In the genomic region with DNA sequence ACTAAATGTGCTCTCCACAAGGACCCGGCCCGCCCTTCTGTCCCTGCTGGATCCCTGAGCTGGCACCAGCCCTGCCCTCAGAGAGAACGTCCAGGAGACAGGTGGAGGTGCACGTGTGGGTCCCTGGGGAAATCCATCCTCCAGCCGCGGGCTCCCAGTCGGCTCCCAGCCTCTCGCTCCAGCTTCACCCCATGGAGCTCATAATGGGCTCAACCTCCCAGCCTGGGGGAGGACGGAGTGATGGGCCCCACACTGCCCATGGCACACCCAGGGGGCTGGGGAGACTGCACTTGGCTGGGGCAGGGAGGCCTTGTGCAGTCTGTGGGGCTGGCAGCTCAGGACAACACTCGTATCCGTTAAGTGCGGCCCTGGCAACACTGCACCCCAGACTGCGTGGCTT, we compare ENCODE assay signal across 31 cellular contexts.
"Had no signal": no experiment of that assay in that cellular context is flagged by ENCODE, and none has a peak within 500 bp of the region (broad histone marks: within the 10 kb centered on the region; RNA-seq: fewer than 3 reads in every experiment).

No MANE protein-coding gene starts in this region.

- H3K4me3 ChIP-seq: coronary artery, esophagus squamous epithelium, gastroesophageal sphincter, heart right ventricle had no signal

- ATAC-seq: activated CD4-positive, alpha-beta T cell treated with anti-CD3 and anti-CD28 coated beads for 36 hours; activated T-cell treated with anti-CD3 and anti-CD28 coated beads, Interleukin-2, amount 50 U/mL, for 4 hours; activated T-helper 17 cell treated with anti-CD3 and anti-CD28 coated beads, Interleukin-2, amount 50 U/mL, for 72 hours; gastroesophageal sphincter; heart right ventricle; T-helper 17 cell had no signal

- H3K4me1 ChIP-seq: esophagus squamous epithelium, gastroesophageal sphincter, heart right ventricle had no signal

- H3K4me3 Mint-ChIP-seq: activated CD4-positive, alpha-beta memory T cell treated with anti-CD3 and anti-CD28 coated beads, Interleukin-2, amount 10 ng/mL, durations not matched to agents 7 days and 5 days; activated CD4-positive, alpha-beta T cell treated with anti-CD3 and anti-CD28 coated beads for 36 hours; activated CD4-positive, alpha-beta T cell treated with anti-CD3 and anti-CD28 coated beads, Interleukin-2, amount 10 ng/mL, durations not matched to agents 7 days and 5 days; activated naive CD8-positive, alpha-beta T cell; activated T-cell treated with anti-CD3 and anti-CD28 coated beads, Interleukin-2, amount 50 U/mL, for 4 hours; activated T-helper 17 cell treated with anti-CD3 and anti-CD28 coated beads, Interleukin-2, amount 50 U/mL, for 72 hours; central memory CD8-positive, alpha-beta T cell; T-helper 17 cell; T-helper 2 cell treated with Interferon-gamma antibody and Interleukin-4, amounts not matched to agents 5 μg/mL and 100 μg/mL, for 36 hours had no signal

- DNase-seq: activated CD4-positive, alpha-beta memory T cell treated with anti-CD3 and anti-CD28 coated beads, Interleukin-2, amount 10 ng/mL, durations not matched to agents 7 days and 5 days; activated CD4-positive, alpha-beta T cell treated with anti-CD3 and anti-CD28 coated beads for 36 hours; activated CD4-positive, alpha-beta T cell treated with anti-CD3 and anti-CD28 coated beads, Interleukin-2, amount 10 ng/mL, durations not matched to agents 7 days and 5 days; activated CD4-positive, alpha-beta T cell treated with anti-CD3 and anti-CD28 coated beads, Interleukin-2, amount 50 U/mL, for 4 hours; activated CD4-positive, CD25-positive, alpha-beta regulatory T cell; activated CD4-positive, CD25-positive, alpha-beta regulatory T cell treated with anti-CD3 and anti-CD28 coated beads, Interleukin-2, amount 50 U/mL, for 72 hours; activated CD8-positive, alpha-beta memory T cell treated with anti-CD3 and anti-CD28 coated beads for 24 hours; activated effector memory CD4-positive, alpha-beta T cell treated with Interleukin-2 at 50 U/mL for 16 hours; activated gamma-delta T cell treated with Interleukin-2 at 50 U/mL for 16 hours; activated naive CD4-positive, alpha-beta T cell treated with anti-CD3 and anti-CD28 coated beads, Interleukin-2, amount 50 U/mL, for 16 hours; activated naive CD4-positive, alpha-beta T cell treated with Interleukin-2 at 50 U/mL for 16 hours; activated T-cell treated with anti-CD3 and anti-CD28 coated beads, Interleukin-2, amount 50 U/mL, for 4 hours; amniotic stem cell; anterior cingulate cortex; brain microvascular endothelial cell; dermis blood vessel endothelial cell; effector CD4-positive, alpha-beta T cell; esophagus squamous epithelium; foreskin melanocyte; heart right ventricle; T-helper 1 cell; T-helper 17 cell; T1000; WERI-Rb-1 had no signal

- H3K4me1 Mint-ChIP-seq: activated CD4-positive, alpha-beta memory T cell treated with anti-CD3 and anti-CD28 coated beads, Interleukin-2, amount 10 ng/mL, durations not matched to agents 7 days and 5 days; activated CD4-positive, alpha-beta T cell treated with anti-CD3 and anti-CD28 coated beads, Interleukin-2, amount 10 ng/mL, durations not matched to agents 7 days and 5 days; activated T-helper 17 cell treated with anti-CD3 and anti-CD28 coated beads, Interleukin-2, amount 50 U/mL, for 72 hours had no signal

- H3K27me3 ChIP-seq: brain microvascular endothelial cell, esophagus squamous epithelium, heart right ventricle had no signal

- H3K36me3 ChIP-seq: brain microvascular endothelial cell, esophagus squamous epithelium, gastroesophageal sphincter, heart right ventricle, WERI-Rb-1 had no signal

- H3K27ac Mint-ChIP-seq: activated CD4-positive, alpha-beta memory T cell treated with anti-CD3 and anti-CD28 coated beads, Interleukin-2, amount 10 ng/mL, durations not matched to agents 7 days and 5 days; activated CD4-positive, alpha-beta T cell treated with anti-CD3 and anti-CD28 coated beads for 36 hours; activated CD4-positive, alpha-beta T cell treated with anti-CD3 and anti-CD28 coated beads, Interleukin-2, amount 10 ng/mL, durations not matched to agents 7 days and 5 days; activated naive CD8-positive, alpha-beta T cell; activated T-helper 17 cell treated with anti-CD3 and anti-CD28 coated beads, Interleukin-2, amount 50 U/mL, for 72 hours; T-helper 17 cell; T-helper 2 cell treated with Interferon-gamma antibody and Interleukin-4, amounts not matched to agents 5 μg/mL and 100 μg/mL, for 36 hours had no signal

- H3K27ac ChIP-seq: brain microvascular endothelial cell, coronary artery, epithelial cell of prostate, esophagus squamous epithelium, gastroesophageal sphincter, heart right ventricle, WERI-Rb-1 had no signal
